Comparison of ENCODE assay signal across 17 cellular contexts in genomic region chr11:116736763-116737162, GRCh38. TPM values are rescaled to one million over a fixed set of nuclear protein-coding genes. Genes with fewer than 3 reads are reported as not detected.
A peak's percentile ranks its signal among the peaks of the same experiment; 100 is the strongest.
DNase-seq lines count a peak whose midpoint lies in the region; ATAC-seq and TF ChIP-seq lines count a peak whose summit lies in the region.
"Had no signal": no experiment of that assay in that cellular context is flagged by ENCODE, and none has a peak within 500 bp of the region (broad histone marks: within the 10 kb centered on the region; RNA-seq: fewer than 3 reads in every experiment).

No MANE protein-coding gene starts in this region.

- DNase-seq in DND-41 (no peak), H9 (no peak), OCI-M1 (lab: John Stamatoyannopoulos, UW) (peak; percentile 67), epithelial cell of proximal tubule (ENCODE audit: low read depth) (no peak), suprapubic skin (ENCODE audit: low spot score in 2 of 2) (no peak), NCI-H187 (lab: John Stamatoyannopoulos, UW) (no peak)
- DNase-seq: activated CD4-positive, alpha-beta T cell treated with anti-CD3 and anti-CD28 coated beads, Interleukin-2, amount 50 U/mL, for 4 hours; activated naive CD4-positive, alpha-beta T cell; CD8-positive, alpha-beta T cell; central memory CD4-positive, alpha-beta T cell; hypothalamus; NCI-H1417; occipital lobe; T-cell had no signal

- H3K27me3 Mint-ChIP-seq in H9 (ENCODE audit: low read depth): no peaks in the 10 kb centered on the region
- H3K27me3 Mint-ChIP-seq: memory B cell, T-cell had no signal

- no peak overlapping the region for H2BK5ac ChIP-seq in H9 (ENCODE audit: insufficient read length, low read length)

- H2BK15ac ChIP-seq in H9 (ENCODE audit: low read depth, low read length): no peak overlapping the region

- no peak overlapping the region for H3K14ac ChIP-seq in H9 (ENCODE audit: insufficient read depth, low read length)

- no peak overlapping the region for H3K18ac ChIP-seq in H9 (ENCODE audit: insufficient read length, low read depth, low read length)

- TF ChIP-seq POLR2A in suprapubic skin (IDR thresholded peaks at IDR 0.05): no peak

- H3K36me3 ChIP-seq in DND-41 (ENCODE audit: insufficient read depth, low read length): no peaks in the 10 kb centered on the region
- H3K36me3 ChIP-seq in suprapubic skin: no peaks in the 10 kb centered on the region

- TF ChIP-seq CTCF in DND-41 (IDR thresholded peaks at IDR 0.05; ENCODE audit: borderline replicate concordance, extremely low read depth, low read length, poor library complexity, severe bottlenecking) (no peak), H9 (conservative IDR thresholded peaks at IDR 0.05) (peak; percentile 43; the same call in 2 of the 3 replicates), epithelial cell of proximal tubule (conservative IDR thresholded peaks at IDR 0.05; ENCODE audit: low read depth, low read length) (peak; percentile 22), suprapubic skin (IDR thresholded peaks at IDR 0.05) (no peak)

- H3K56ac ChIP-seq in H9 (ENCODE audit: insufficient read length, low read depth, low read length): no peak overlapping the region

- H3K4me3 ChIP-seq in DND-41 (ENCODE audit: low read depth in 1 of 2, low read length in 2 of 2) (no peak overlapping the region), epithelial cell of proximal tubule (ENCODE audit: low read depth, low read length) (no peak overlapping the region), suprapubic skin (no peak overlapping the region)

- H3K79me1 ChIP-seq in H9 (ENCODE audit: insufficient read depth, low read depth, low read length, poor library complexity, severe bottlenecking): no peaks in the 10 kb centered on the region

- H4K91ac ChIP-seq in H9 (ENCODE audit: insufficient read length, low read depth, low read length): no peak overlapping the region

- no peak overlapping the region for H3K4me3 Mint-ChIP-seq in H9
- H3K4me3 Mint-ChIP-seq: CD8-positive, alpha-beta T cell; memory B cell; T-cell had no signal

- H3K27ac ChIP-seq in DND-41 (ENCODE audit: low read length): no peak overlapping the region
- H3K27ac ChIP-seq in H9 (ENCODE audit: insufficient read length, low read depth, low read length): no peak overlapping the region
- no peak overlapping the region for H3K27ac ChIP-seq in suprapubic skin

- no peak overlapping the region for H3K27ac Mint-ChIP-seq in H9
- H3K27ac Mint-ChIP-seq: CD8-positive, alpha-beta T cell; memory B cell; T-cell had no signal

- H3K4me1 ChIP-seq in DND-41 (ENCODE audit: insufficient read depth, low read length): no peaks in the 10 kb centered on the region
- H3K4me1 ChIP-seq in H9 (ENCODE audit: insufficient read depth, low read length): peaks cover 2% of the 10 kb centered on the region; the same call in 1 of the 2 replicates
- H3K4me1 ChIP-seq in suprapubic skin: no peaks in the 10 kb centered on the region

- H3T11ph ChIP-seq in H9 (ENCODE audit: low read length): no peak overlapping the region

- no peaks in the 10 kb centered on the region for H3K23me2 ChIP-seq in H9 (ENCODE audit: insufficient read length, low read depth, low read length, poor library complexity, severe bottlenecking)

- H3K4me2 ChIP-seq in DND-41 (ENCODE audit: insufficient read depth, low read length): no peak overlapping the region
- H3K4me2 ChIP-seq in H9 (ENCODE audit: insufficient read depth, insufficient read length, low read length): no peak overlapping the region

- H3K4ac ChIP-seq in H9 (ENCODE audit: low read depth, low read length): no peak overlapping the region

- no peaks in the 10 kb centered on the region; a peak in 1 of 5 replicates for H3K9me3 Mint-ChIP-seq in H9
- H3K9me3 Mint-ChIP-seq: CD8-positive, alpha-beta T cell; memory B cell; T-cell had no signal

- no peaks in the 10 kb centered on the region for H3K9me3 ChIP-seq in DND-41 (ENCODE audit: insufficient read depth, low read length, severe bottlenecking)
- no peaks in the 10 kb centered on the region for H3K9me3 ChIP-seq in H9 (ENCODE audit: control insufficient read depth, low read depth, low read length)
- no peaks in the 10 kb centered on the region for H3K9me3 ChIP-seq in suprapubic skin

- H3K9ac ChIP-seq in DND-41 (ENCODE audit: low read depth, low read length): no peak overlapping the region
- H3K9ac ChIP-seq in H9 (ENCODE audit: extremely low read depth, insufficient read length, low read length): no peak overlapping the region

- no peak overlapping the region for H4K8ac ChIP-seq in H9 (replicated peaks; ENCODE audit: insufficient read length, low read depth, low read length)

- no peak overlapping the region for H2BK20ac ChIP-seq in H9 (ENCODE audit: low read depth, low read length, poor library complexity, severe bottlenecking)

- H2AK5ac ChIP-seq in H9 (ENCODE audit: insufficient read length, low read length): no peak overlapping the region

- peaks cover 22 to 35% of the 10 kb centered on the region in 2 experiments for H3K4me1 Mint-ChIP-seq in H9

- ATAC-seq in DND-41 (ENCODE audit: insufficient read depth, low read depth) (0 out of 3 replicates have a peak, but pooled peaks have one; percentile 33), GM19351 (IDR thresholded peaks at IDR 0.05; ENCODE audit: unreplicated experiment) (no peak), GM18858 (IDR thresholded peaks at IDR 0.05; ENCODE audit: unreplicated experiment) (no peak)
- ATAC-seq: CD8-positive, alpha-beta T cell; T-cell had no signal

- H2AFZ ChIP-seq in DND-41 (ENCODE audit: low read depth, low read length) (no peak overlapping the region), H9 (ENCODE audit: low read length) (no peak overlapping the region)

- TF ChIP-seq EP300 in suprapubic skin (IDR thresholded peaks at IDR 0.05): no peak

- no peak overlapping the region for H4K5ac ChIP-seq in H9 (ENCODE audit: insufficient read length, low read depth, low read length)

- WGBS in H9 (ENCODE audit: extremely low coverage, insufficient read length, low lambda C conversion rate): no CpG with 5 or more reads among the region's 3 CpGs
- 91% methylated on average over 3 of the region's 3 CpGs for WGBS in suprapubic skin

- no peak overlapping the region for H2BK12ac ChIP-seq in H9 (ENCODE audit: insufficient read length, low read depth, low read length)

- H3K79me2 ChIP-seq in DND-41 (ENCODE audit: insufficient read depth, low read length): no peaks in the 10 kb centered on the region
- H3K79me2 ChIP-seq in H9 (ENCODE audit: insufficient read depth, low read length): no peaks in the 10 kb centered on the region

- H3K27me3 ChIP-seq in DND-41 (ENCODE audit: insufficient read depth, low read length, poor library complexity) (no peaks in the 10 kb centered on the region), H9 (ENCODE audit: insufficient read depth, low read length) (no peaks in the 10 kb centered on the region), suprapubic skin (no peaks in the 10 kb centered on the region)

- H3K36me3 Mint-ChIP-seq in H9 (ENCODE audit: insufficient read depth in 1 of 3, low read depth in 3 of 3): no peaks in the 10 kb centered on the region
- H3K36me3 Mint-ChIP-seq: CD8-positive, alpha-beta T cell; T-cell had no signal

- no peak overlapping the region for H3K23ac ChIP-seq in H9 (ENCODE audit: insufficient read length, low read depth, low read length)

- no peak overlapping the region for H2BK120ac ChIP-seq in H9 (ENCODE audit: low read depth, low read length, poor library complexity, severe bottlenecking)

- H4K20me1 ChIP-seq in DND-41 (ENCODE audit: insufficient read depth, low read length) (no peaks in the 10 kb centered on the region), H9 (ENCODE audit: control insufficient read depth, insufficient read depth, insufficient read length) (no peaks in the 10 kb centered on the region)

RNA-seq across cellular contexts. Expression of gene BUD13, which starts 36.0 kb away (rescaled TPM):
- total RNA-seq in H9 (2021) (29.3 and 30.0 TPM in 2 replicates), epithelial cell of proximal tubule (27.7 and 33.7 TPM in 2 replicates), suprapubic skin (10 to 100 TPM; 11.5 to 19.4 (median 14.3) TPM)

RNA-seq across cellular contexts. Expression of gene ZPR1, which starts 51.1 kb away (rescaled TPM):
- total RNA-seq in H9 (2021): 77.2 and 82.0 TPM in 2 replicates
- 39.4 and 64.4 TPM in 2 replicates for total RNA-seq in epithelial cell of proximal tubule
- total RNA-seq in suprapubic skin: 10 to 100 TPM; 25.4 to 48.7 (median 36.8) TPM

RNA-seq across cellular contexts. Expression of gene APOA5, which starts 54.9 kb away (rescaled TPM):
- total RNA-seq in H9 (2021) (0.11 TPM in 1 of 2 replicates, not detected in the other), epithelial cell of proximal tubule (not detected in 2 replicates), suprapubic skin (under 1 TPM in 1 of 4 donors, not detected in 3; 0.72 TPM)
- total RNA-seq: CD8-positive, alpha-beta T cell; occipital lobe had no signal

Comparison
In these comparisons a context has a peak if more than half of its experiments do, and no peak if none do; other contexts are left out.
1. CTCF ChIP-seq: peak in H9 (single experiment) and epithelial cell of proximal tubule (single experiment); none in DND-41 (single experiment) and suprapubic skin (0 of 2).